ENCODE assay signal across 12 cellular contexts in genomic region chr2:10406491-10406890, GRCh38. TPM values are rescaled to one million over a fixed set of nuclear protein-coding genes. Genes with fewer than 3 reads are reported as not detected.
DNase-seq lines count a peak whose midpoint lies in the region; ATAC-seq, FAIRE-seq and TF ChIP-seq lines count a peak whose summit lies in the region.
"Had no signal": no experiment of that assay in that cellular context is flagged by ENCODE, and none has a peak within 500 bp of the region (broad histone marks: within the 10 kb centered on the region; RNA-seq: fewer than 3 reads in every experiment).

No MANE protein-coding gene starts in this region.

- no peak for TF ChIP-seq CTCF in astrocyte (IDR thresholded peaks at IDR 0.05; ENCODE audit: insufficient read depth, low read depth, low read length)
- no peak for TF ChIP-seq CTCF in upper lobe of left lung (IDR thresholded peaks at IDR 0.05)
- no peak for TF ChIP-seq CTCF in testis (IDR thresholded peaks at IDR 0.05)
- TF ChIP-seq CTCF in Caco-2 (IDR thresholded peaks at IDR 0.05; ENCODE audit: insufficient read depth in 1 of 2, low read depth in 1 of 2, low read length in 1 of 2, severe bottlenecking in 1 of 2, unreplicated experiment in 1 of 2) = no peak

- DNase-seq in Right ventricle myocardium inferior (ENCODE audit: missing footprints) (peak; percentile 60), left cardiac atrium (no peak), astrocyte (ENCODE audit: low read depth) (no peak), upper lobe of left lung (no peak), testis (no peak), Caco-2 (no peak)
- DNase-seq: activated CD4-positive, CD25-positive, alpha-beta regulatory T cell treated with anti-CD3 and anti-CD28 coated beads, Interleukin-2, amount 50 U/mL, for 72 hours; NCI-H146; NCI-H774 had no signal

- H3K36me3 Mint-ChIP-seq in astrocyte (ENCODE audit: low read depth, unreplicated experiment) (peaks cover 2% of the 10 kb centered on the region), Caco-2 (ENCODE audit: insufficient read depth, unreplicated experiment) (peaks cover 26% of the 10 kb centered on the region)

- no TSS peak for BruUV-seq in Caco-2 (replicated peaks; lab: Mats Ljungman, UMichigan)

- H2AFZ ChIP-seq in astrocyte (ENCODE audit: low read depth, low read length) = no peak overlapping the region

- no peak for TF ChIP-seq EP300 in upper lobe of left lung (IDR thresholded peaks at IDR 0.05)

- H3K27ac Mint-ChIP-seq in astrocyte (ENCODE audit: unreplicated experiment) (no peak overlapping the region), Caco-2 (ENCODE audit: unreplicated experiment) (no peak overlapping the region)

- H3K9me3 ChIP-seq in astrocyte (ENCODE audit: insufficient read depth, low read depth, low read length) = no peaks in the 10 kb centered on the region
- no peaks in the 10 kb centered on the region for H3K9me3 ChIP-seq in muscle layer of colon (ENCODE audit: low read length)
- no peaks in the 10 kb centered on the region for H3K9me3 ChIP-seq in upper lobe of left lung
- H3K9me3 ChIP-seq in testis = no peaks in the 10 kb centered on the region
- no peaks in the 10 kb centered on the region for H3K9me3 ChIP-seq in Caco-2
- H3K9me3 ChIP-seq: HAP-1 had no signal

- H3K4me1 ChIP-seq in astrocyte (ENCODE audit: insufficient read depth, low read length) = peaks cover 54% of the 10 kb centered on the region
- peaks cover 87% of the 10 kb centered on the region for H3K4me1 ChIP-seq in muscle layer of colon (ENCODE audit: insufficient read depth, low read length)
- H3K4me1 ChIP-seq in upper lobe of left lung = peaks cover 65 to 76% (median 74%) of the 10 kb centered on the region in 4 donors
- peaks cover 41% of the 10 kb centered on the region for H3K4me1 ChIP-seq in testis
- H3K4me1 ChIP-seq in Caco-2 = peaks cover 20% of the 10 kb centered on the region
- H3K4me1 ChIP-seq: HAP-1 had no signal

- H3K27ac ChIP-seq in astrocyte (ENCODE audit: low read depth, low read length) (peak overlapping the region; percentile 53), muscle layer of colon (ENCODE audit: low read depth, low read length) (no peak overlapping the region), upper lobe of left lung (peak overlapping the region; percentile 83 to 90 (median 87)), testis (no peak overlapping the region)

- ATAC-seq in Right ventricle myocardium inferior (no peak), left cardiac atrium (no peak), upper lobe of left lung (ENCODE audit: low FRiP score in 2 of 2) (no peak), GM21619 (IDR thresholded peaks at IDR 0.05; ENCODE audit: unreplicated experiment) (no peak)

- intact Hi-C loops in Right ventricle myocardium inferior (cut with DNase I) = loop anchor here (5.0 kb wide), 2 partner anchors 169 to 264 kb away; no protein-coding TSS in a partner anchor
- intact Hi-C loops in left cardiac atrium (cut with DNase I) = loop anchor here (5.0 kb wide), 2 partner anchors 79 to 104 kb away; partner anchors contain the start of gene HPCAL1 (in 1 of the 2)
- intact Hi-C loops in testis (cut with DNase I; ENCODE audit: low total_unique reads) = loop anchor here (10.0 kb wide), 1 partner anchor 282 kb away; the partner anchor contains the start of gene RRM2
- intact Hi-C loops in Caco-2 (cut with micrococcal nuclease; ENCODE audit: unreplicated experiment) = loop anchor here (5.0 kb wide), 1 partner anchor 79 kb away; no protein-coding TSS in a partner anchor

- WGBS in upper lobe of left lung, 2 donors = 61 to 75% methylated on average over 5 to 14 of the region's 14 CpGs
- 93 to 96% methylated on average over 14 of the region's 14 CpGs for WGBS in testis, 2 donors

- POLR2A ChIA-PET in Caco-2 (lab: Charles Lee) = no interaction called here

- no peak overlapping the region for H3K4me3 Mint-ChIP-seq in astrocyte (ENCODE audit: unreplicated experiment)
- H3K4me3 Mint-ChIP-seq in Caco-2 (ENCODE audit: unreplicated experiment) = no peak overlapping the region

- H3K9ac ChIP-seq in astrocyte (ENCODE audit: low read length) (peak overlapping the region; percentile 64), muscle layer of colon (ENCODE audit: low read length) (peak overlapping the region; percentile 29)

- H3K36me3 ChIP-seq in astrocyte (ENCODE audit: insufficient read depth, low read length) (no peaks in the 10 kb centered on the region), muscle layer of colon (ENCODE audit: insufficient read depth, low read length) (no peaks in the 10 kb centered on the region), upper lobe of left lung (peaks cover 0 to 14% (median 4%) of the 10 kb centered on the region in 4 donors), testis (ENCODE audit: low read depth, missing control alignments) (no peaks in the 10 kb centered on the region), Caco-2 (ENCODE audit: control insufficient read depth, insufficient read depth, low read length) (peaks cover 3% of the 10 kb centered on the region)
- H3K36me3 ChIP-seq: HAP-1 had no signal

- no peaks in the 10 kb centered on the region for H4K20me1 ChIP-seq in astrocyte (ENCODE audit: insufficient read depth, low read length)

- CTCF ChIA-PET in Caco-2 (lab: Charles Lee) = no interaction called here

- H3K27me3 Mint-ChIP-seq in astrocyte (ENCODE audit: low read depth, unreplicated experiment) = peaks cover 7% of the 10 kb centered on the region
- H3K27me3 Mint-ChIP-seq in Caco-2 (ENCODE audit: insufficient read depth, unreplicated experiment) = no peaks in the 10 kb centered on the region

- no peaks in the 10 kb centered on the region for H3K27me3 ChIP-seq in astrocyte (ENCODE audit: insufficient read depth, low read length)
- no peaks in the 10 kb centered on the region for H3K27me3 ChIP-seq in muscle layer of colon (ENCODE audit: control insufficient read depth in 1 of 2, insufficient read depth in 2 of 2, low read length in 2 of 2)
- H3K27me3 ChIP-seq in upper lobe of left lung = no peaks in the 10 kb centered on the region
- no peaks in the 10 kb centered on the region for H3K27me3 ChIP-seq in testis
- no peaks in the 10 kb centered on the region for H3K27me3 ChIP-seq in Caco-2 (replicated peaks; ENCODE audit: control insufficient read depth, insufficient read depth, low read length)

- H3K79me2 ChIP-seq in astrocyte (ENCODE audit: insufficient read depth, low read length) = no peaks in the 10 kb centered on the region

- H3K4me3 ChIP-seq in astrocyte (ENCODE audit: insufficient read depth, low read depth, low read length) (no peak overlapping the region), muscle layer of colon (ENCODE audit: low read depth in 1 of 2, low read length in 2 of 2) (no peak overlapping the region), upper lobe of left lung (no peak overlapping the region), testis (no peak overlapping the region), Caco-2 (ENCODE audit: low read depth, low read length) (no peak overlapping the region)
- H3K4me3 ChIP-seq: HAP-1 had no signal

- peaks cover 16% of the 10 kb centered on the region for H3K4me1 Mint-ChIP-seq in astrocyte (ENCODE audit: low read depth, unreplicated experiment)
- peaks cover 22% of the 10 kb centered on the region for H3K4me1 Mint-ChIP-seq in Caco-2 (ENCODE audit: low read depth, unreplicated experiment)

- H3K9me3 Mint-ChIP-seq in astrocyte (ENCODE audit: unreplicated experiment) (no peaks in the 10 kb centered on the region), Caco-2 (ENCODE audit: unreplicated experiment) (no peaks in the 10 kb centered on the region)

- no peak overlapping the region for H3K4me2 ChIP-seq in astrocyte (ENCODE audit: low read length)

- no peak for FAIRE-seq in astrocyte (lab: Jason Lieb, UNC)

- TF ChIP-seq POLR2A in upper lobe of left lung (IDR thresholded peaks at IDR 0.05) = no peak
- no peak for TF ChIP-seq POLR2A in testis (IDR thresholded peaks at IDR 0.05)

RNA-seq across cellular contexts. Expression of gene ODC1, which starts 41.6 kb away (rescaled TPM):
- total RNA-seq in Right ventricle myocardium inferior = 37.2 TPM
- 10 to 100 TPM; 26.7 to 40.5 TPM for total RNA-seq in left cardiac atrium
- total RNA-seq in astrocyte = 85.3 and 119 TPM in 2 replicates
- 100 to 1,000 TPM in 1 of 6 donors, 10 to 100 TPM in 4, 1 to 10 TPM in 1; 3.1 to 223 (median 46.0) TPM for total RNA-seq in upper lobe of left lung
- 100 to 1,000 TPM; 208 to 321 TPM for total RNA-seq in testis
- 309 TPM for polyA plus RNA-seq in testis (ENCODE audit: insufficient read depth, low read depth, low replicate concordance)
- 277 and 285 TPM in 2 replicates for total RNA-seq in Caco-2 (2022)

Comparison
In these comparisons a context has a peak if more than half of its experiments do, and no peak if none do; other contexts are left out.
1. H3K27ac ChIP-seq: peak in astrocyte (single experiment) and upper lobe of left lung (4 of 4); none in muscle layer of colon (single experiment) and testis (0 of 2).